In genomic region chr6:158869604-158870417, GRCh38 we compare ENCODE assay signal across 1 cellular context.
TF ChIP-seq lines count a peak whose summit lies in the region.

No MANE protein-coding gene starts in this region.

TF ChIP-seq in K562, 482 proteins besides CTCF, POLR2A, EP300 and RAD21 (continued from another document and continues in another):
- TF ChIP-seq ZNF407 (IDR thresholded peaks at IDR 0.05; ENCODE audit: low read depth) (0 out of 2 replicates have a peak, but pooled peaks have one; percentile 20), WHSC1 (IDR thresholded peaks at IDR 0.05; ENCODE audit: low read length) (no peak), CC2D1A (IDR thresholded peaks at IDR 0.05) (peak; percentile 93), PCBP1 (IDR thresholded peaks at IDR 0.05; ENCODE audit: low read depth, low read length, poor library complexity, severe bottlenecking) (no peak), TOE1 (IDR thresholded peaks at IDR 0.05; ENCODE audit: borderline replicate concordance) (peak; percentile 75; the same call in 1 of the 2 replicates), TOE1 (CRISPR knock-in tag; IDR thresholded peaks at IDR 0.05; ENCODE audit: borderline replicate concordance, low read depth) (0 out of 2 replicates have a peak, but pooled peaks have one; percentile 30), ZFPM2 (CRISPR knock-in tag; IDR thresholded peaks at IDR 0.05) (peak; percentile 37; the same call in 1 of the 2 replicates), RFX5 (IDR thresholded peaks at IDR 0.05; ENCODE audit: low read depth, low read length) (no peak), ZC3H4 (CRISPR knock-in tag; IDR thresholded peaks at IDR 0.05; ENCODE audit: borderline replicate concordance) (peak; percentile 90; the same call in 1 of the 2 replicates), RAD51 (IDR thresholded peaks at IDR 0.05; ENCODE audit: borderline replicate concordance, low read depth) (no peak; the same call in 1 of the 2 replicates), MEF2A (IDR thresholded peaks at IDR 0.05; ENCODE audit: control insufficient read depth, low read depth, low read length) (peak; percentile 98), NFIC (IDR thresholded peaks at IDR 0.05) (peak; percentile 63), ZNF253 (CRISPR knock-in tag; conservative IDR thresholded peaks at IDR 0.05) (no peak), TCF3 (CRISPR knock-in tag; IDR thresholded peaks at IDR 0.05) (peak; percentile 59), ZBTB40 (IDR thresholded peaks at IDR 0.05) (peak; percentile 70), ZBTB40 (CRISPR knock-in tag; IDR thresholded peaks at IDR 0.05) (no peak), ARNT (IDR thresholded peaks at IDR 0.05) (peak in 1 of 2 experiments; percentile 34; a peak in 2 of 4 replicates), TAF7 (tag; IDR thresholded peaks at IDR 0.05) (peak; percentile 74), PRMT5 (CRISPR knock-in tag; IDR thresholded peaks at IDR 0.05) (no peak), YBX1 (IDR thresholded peaks at IDR 0.05) (no peak), NR2C2 (CRISPR knock-in tag; IDR thresholded peaks at IDR 0.05) (no peak), NR2C2 (tag; IDR thresholded peaks at IDR 0.05) (peak; percentile 46; the same call in 1 of the 2 replicates), CTBP1 (IDR thresholded peaks at IDR 0.05; ENCODE audit: borderline replicate concordance) (peak; percentile 95), HMGXB4 (CRISPR knock-in tag; IDR thresholded peaks at IDR 0.05) (peak; percentile 85), ZNF134 (CRISPR knock-in tag; conservative IDR thresholded peaks at IDR 0.05) (0 out of 2 replicates have a peak, but pooled peaks have one; percentile 11), BHLHE40 (IDR thresholded peaks at IDR 0.05; ENCODE audit: low read length) (peak; percentile 84), ZNF780A (CRISPR knock-in tag; IDR thresholded peaks at IDR 0.05) (no peak), NR2C1 (IDR thresholded peaks at IDR 0.05) (no peak), NR2C1 (tag; IDR thresholded peaks at IDR 0.05) (peak; percentile 35; the same call in 1 of the 2 replicates), CEBPB (tag; IDR thresholded peaks at IDR 0.05) (no peak), EP400 (IDR thresholded peaks at IDR 0.05) (peak; percentile 86), MAZ (CRISPR knock-in tag; conservative IDR thresholded peaks at IDR 0.05 in 1 of 2, IDR thresholded peaks at IDR 0.05 in 1 of 2) (peak in 1 of 2 experiments; percentile 70; a peak in 3 of 4 replicates), L3MBTL2 (IDR thresholded peaks at IDR 0.05) (peak; percentile 97), C11orf30 (IDR thresholded peaks at IDR 0.05; ENCODE audit: low read depth) (no peak), SMARCA5 (IDR thresholded peaks at IDR 0.05) (peak; percentile 88), SMAD4 (CRISPR knock-in tag; conservative IDR thresholded peaks at IDR 0.05) (peak; percentile 41), ZNF766 (CRISPR knock-in tag; conservative IDR thresholded peaks at IDR 0.05) (peak; percentile 75), NCOA1 (IDR thresholded peaks at IDR 0.05; ENCODE audit: low read depth) (peak; percentile 84; the same call in 1 of the 2 replicates), PRPF4 (IDR thresholded peaks at IDR 0.05; ENCODE audit: insufficient read depth, low read depth, low read length, poor library complexity, severe bottlenecking) (no peak), SIN3A (IDR thresholded peaks at IDR 0.05; ENCODE audit: borderline replicate concordance in 2 of 2, control insufficient read depth in 1 of 2, low read depth in 2 of 2, low read length in 2 of 2) (peak in 1 of 2 experiments; percentile 25; a peak in 1 of 4 replicates)
- TF ChIP-seq, protein P1, sequence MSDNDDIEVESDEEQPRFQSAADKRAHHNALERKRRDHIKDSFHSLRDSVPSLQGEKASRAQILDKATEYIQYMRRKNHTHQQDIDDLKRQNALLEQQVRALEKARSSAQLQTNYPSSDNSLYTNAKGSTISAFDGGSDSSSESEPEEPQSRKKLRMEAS (CRISPR knock-in tag; IDR thresholded peaks at IDR 0.05) = peak; percentile 99
- TF ChIP-seq, protein P2, sequence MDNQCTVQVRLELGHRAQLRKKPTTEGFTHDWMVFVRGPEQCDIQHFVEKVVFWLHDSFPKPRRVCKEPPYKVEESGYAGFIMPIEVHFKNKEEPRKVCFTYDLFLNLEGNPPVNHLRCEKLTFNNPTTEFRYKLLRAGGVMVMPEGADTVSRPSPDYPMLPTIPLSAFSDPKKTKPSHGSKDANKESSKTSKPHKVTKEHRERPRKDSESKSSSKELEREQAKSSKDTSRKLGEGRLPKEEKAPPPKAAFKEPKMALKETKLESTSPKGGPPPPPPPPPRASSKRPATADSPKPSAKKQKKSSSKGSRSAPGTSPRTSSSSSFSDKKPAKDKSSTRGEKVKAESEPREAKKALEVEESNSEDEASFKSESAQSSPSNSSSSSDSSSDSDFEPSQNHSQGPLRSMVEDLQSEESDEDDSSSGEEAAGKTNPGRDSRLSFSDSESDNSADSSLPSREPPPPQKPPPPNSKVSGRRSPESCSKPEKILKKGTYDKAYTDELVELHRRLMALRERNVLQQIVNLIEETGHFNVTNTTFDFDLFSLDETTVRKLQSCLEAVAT (IDR thresholded peaks at IDR 0.05) = peak in 1 of 2 experiments; percentile 89; a peak in 2 of 4 replicates
